In the genomic region with DNA sequence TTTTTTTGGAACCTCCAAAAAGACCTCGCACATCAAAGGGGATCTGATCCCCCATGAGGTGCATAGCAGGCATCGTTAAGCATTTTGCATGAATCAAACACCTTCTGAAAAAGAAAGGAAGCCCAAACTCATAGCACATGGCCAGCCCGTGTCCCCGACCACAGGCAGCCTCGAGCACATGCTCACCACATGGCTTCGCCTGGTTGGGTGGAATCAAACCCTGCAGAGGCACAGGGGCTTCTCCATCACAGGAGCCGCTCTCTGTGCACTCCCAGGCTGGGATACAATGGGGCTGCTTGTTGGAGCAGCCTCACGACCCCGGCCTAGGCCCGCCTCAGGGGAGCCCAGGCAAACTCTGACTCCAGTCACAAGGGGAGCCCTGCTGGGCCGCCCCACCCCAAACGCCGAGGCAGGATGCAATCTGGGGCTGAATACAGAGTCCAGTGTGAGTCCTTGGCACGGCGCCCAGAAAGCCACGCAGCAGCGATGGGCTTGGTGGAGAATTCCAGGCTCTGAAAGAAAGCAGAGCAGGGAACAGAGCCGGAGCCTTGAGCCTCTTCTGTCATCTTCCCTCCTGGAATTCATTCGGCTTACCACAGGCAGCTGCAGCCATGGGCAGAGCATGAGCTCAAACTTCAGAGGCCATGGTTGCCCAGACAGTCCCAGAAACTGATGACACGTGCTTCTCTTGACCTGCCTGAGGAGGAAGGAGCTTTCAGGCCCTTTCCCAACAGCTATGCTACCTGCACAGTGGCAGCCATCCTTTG, we compare ENCODE assay signal across 10 cellular contexts.
DNase-seq lines count a peak whose midpoint lies in the region; ATAC-seq, FAIRE-seq and TF ChIP-seq lines count a peak whose summit lies in the region.
"Had no signal": no experiment of that assay in that cellular context is flagged by ENCODE, and none has a peak within 500 bp of the region (broad histone marks: within the 10 kb centered on the region; RNA-seq: fewer than 3 reads in every experiment).

No MANE protein-coding gene starts in this region.

- peak; percentile 65 for DNase-seq in Calu3
- peak; percentile 98 for DNase-seq in SK-MEL-5 (ENCODE audit: low read depth, low spot score)
- DNase-seq in glomerular visceral epithelial cell (ENCODE audit: extremely low spot score), result peak; percentile 87
- DNase-seq in pancreas, result peak; percentile 36 to 81 (median 61)
- DNase-seq in prostate gland (ENCODE audit: low spot score), result no peak
- DNase-seq: stimulated activated naive CD4-positive, alpha-beta T cell treated with Interleukin-2 at 50 U/mL for 16 hours had no signal

- H3K4me3 ChIP-seq in pancreas (no peak overlapping the region), prostate gland (no peak overlapping the region)

- no peaks in the 10 kb centered on the region for H3K36me3 Mint-ChIP-seq in Calu3 (ENCODE audit: insufficient read depth, unreplicated experiment)

- in situ Hi-C loops in SK-MEL-5 (cut with HindIII; ENCODE audit: low pct_unique_long_range_greater_than_20kb, low sequenced_read_pairs), result no loop called here

- peaks cover 5% of the 10 kb centered on the region for H3K9me3 Mint-ChIP-seq in Calu3 (ENCODE audit: low read depth, unreplicated experiment)

- TF ChIP-seq CTCF in Calu3 (IDR thresholded peaks at IDR 0.05; ENCODE audit: unreplicated experiment) (no peak), pancreas (IDR thresholded peaks at IDR 0.05) (no peak), prostate gland (IDR thresholded peaks at IDR 0.05) (no peak)

- no peaks in the 10 kb centered on the region for H3K4me1 Mint-ChIP-seq in Calu3 (ENCODE audit: low read depth, unreplicated experiment)

- H3K36me3 ChIP-seq in pancreas (no peaks in the 10 kb centered on the region), prostate gland (no peaks in the 10 kb centered on the region)

- H3K27ac ChIP-seq in pancreas (no peak overlapping the region), prostate gland (no peak overlapping the region)

- no peak for FAIRE-seq in pancreas (lab: Jason Lieb, UNC)
- FAIRE-seq: GM12891 had no signal

- ATAC-seq in pancreas, result peak in 3 of 4 donors; percentile 25 to 57 (median 50)
- ATAC-seq in GM21717 (IDR thresholded peaks at IDR 0.05; ENCODE audit: unreplicated experiment), result no peak
- no peak for ATAC-seq in GM18502 (IDR thresholded peaks at IDR 0.05; ENCODE audit: poor library complexity, unreplicated experiment)
- no peak for ATAC-seq in GM18517 (IDR thresholded peaks at IDR 0.05; ENCODE audit: unreplicated experiment)

- no peaks in the 10 kb centered on the region for H3K27me3 Mint-ChIP-seq in Calu3 (ENCODE audit: unreplicated experiment)

- H3K9me3 ChIP-seq in pancreas (no peaks in the 10 kb centered on the region), prostate gland (no peaks in the 10 kb centered on the region)

- H3K4me1 ChIP-seq in pancreas, result peaks cover 0 to 4% (median 0%) of the 10 kb centered on the region in 3 donors
- H3K4me1 ChIP-seq in prostate gland (replicated peaks), result no peaks in the 10 kb centered on the region

- no TSS peak for BruUV-seq in Calu3 (replicated peaks; lab: Mats Ljungman, UMichigan)

- CTCF ChIA-PET in Calu3 (lab: Charles Lee), result no interaction called here

- H3K27me3 ChIP-seq in pancreas, result no peaks in the 10 kb centered on the region
- no peaks in the 10 kb centered on the region for H3K27me3 ChIP-seq in prostate gland (replicated peaks; ENCODE audit: insufficient read depth)

- TF ChIP-seq POLR2A in prostate gland (IDR thresholded peaks at IDR 0.05), result no peak

- no peak overlapping the region for H3K27ac Mint-ChIP-seq in Calu3 (ENCODE audit: unreplicated experiment)

- no peak overlapping the region for H3K4me3 Mint-ChIP-seq in Calu3 (ENCODE audit: low read depth, unreplicated experiment)

- 36 to 48% methylated on average over 20 of the region's 20 CpGs for WGBS in pancreas, 2 donors
- WGBS in prostate gland, result 61% methylated on average over 20 of the region's 20 CpGs

- intact Hi-C loops in Calu3 (cut with micrococcal nuclease; ENCODE audit: unreplicated experiment), result loop anchor here (10.0 kb wide), 1 partner anchor 80 kb away; no protein-coding TSS in a partner anchor
- intact Hi-C loops in pancreas (cut with DNase I), result no loop called here
- intact Hi-C loops in prostate gland (cut with DNase I), result no loop called here

Comparison
In these comparisons a context has a peak if more than half of its experiments do, and no peak if none do; other contexts are left out.
1. ATAC-seq: peak in pancreas (3 of 4); none in GM21717 (single experiment), GM18502 (single experiment) and GM18517 (single experiment).